In genomic region chr18:29012364-29012763, GRCh38 we compare ENCODE assay signal across 22 cellular contexts.
"Had no signal": no experiment of that assay in that cellular context is flagged by ENCODE, and none has a peak within 500 bp of the region (broad histone marks: within the 10 kb centered on the region; RNA-seq: fewer than 3 reads in every experiment).

No MANE protein-coding gene starts in this region.

- H3K27me3 Mint-ChIP-seq: naive thymus-derived CD4-positive, alpha-beta T cell; progenitor cell of endocrine pancreas; type B pancreatic cell had no signal

- H3K27ac ChIP-seq: colonic mucosa, esophagus squamous epithelium, gastroesophageal sphincter, pancreas, suprapubic skin, thyroid gland had no signal

- H3K9me3 Mint-ChIP-seq: type B pancreatic cell had no signal

- FAIRE-seq: pancreas, small intestine, urothelium cell line had no signal

- H3K4me1 ChIP-seq: colonic mucosa, esophagus squamous epithelium, gastroesophageal sphincter, pancreas, suprapubic skin, thyroid gland had no signal

- H3K4me1 Mint-ChIP-seq: naive thymus-derived CD4-positive, alpha-beta T cell; neural crest cell had no signal

- ATAC-seq: gastroesophageal sphincter; left colon; left ventricle myocardium superior; naive thymus-derived CD4-positive, alpha-beta T cell; pancreas; right cardiac atrium; stimulated activated naive CD8-positive, alpha-beta T cell treated with anti-CD3 and anti-CD28 coated beads, Interleukin-15, Interleukin-2, amounts not matched to agents 100 U/mL and 50 U/mL, for 24 hours had no signal

- H3K36me3 ChIP-seq: colonic mucosa, esophagus squamous epithelium, gastroesophageal sphincter, pancreas, suprapubic skin, thyroid gland had no signal

- H3K36me3 Mint-ChIP-seq: type B pancreatic cell had no signal

- H3K27me3 ChIP-seq: colonic mucosa, esophagus squamous epithelium, gastroesophageal sphincter, pancreas, suprapubic skin, thyroid gland had no signal

- H3K4me3 Mint-ChIP-seq: naive thymus-derived CD4-positive, alpha-beta T cell; neural crest cell; type B pancreatic cell had no signal

- DNase-seq: colonic mucosa; dermis blood vessel endothelial cell; esophagus squamous epithelium; foreskin fibroblast; left colon; left ventricle myocardium superior; mesenchymal stem cell; naive thymus-derived CD4-positive, alpha-beta T cell; occipital lobe; pancreas; right cardiac atrium; small intestine; stimulated activated CD4-positive, alpha-beta T cell treated with anti-CD3 and anti-CD28 coated beads, Interleukin-12 subunit alpha, Interleukin-12 subunit beta, amount 100 ng/mL, for 4 hours; stimulated activated naive CD8-positive, alpha-beta T cell treated with anti-CD3 and anti-CD28 coated beads, Interleukin-15, Interleukin-2, amounts not matched to agents 100 U/mL and 50 U/mL, for 24 hours; thyroid gland had no signal

- H3K27ac Mint-ChIP-seq: naive thymus-derived CD4-positive, alpha-beta T cell; progenitor cell of endocrine pancreas; type B pancreatic cell had no signal

- H3K4me3 ChIP-seq: colonic mucosa, esophagus squamous epithelium, gastroesophageal sphincter, lung, pancreas, suprapubic skin, thyroid gland had no signal
